ENCODE assay signal across 1 cellular context in the genomic region with DNA sequence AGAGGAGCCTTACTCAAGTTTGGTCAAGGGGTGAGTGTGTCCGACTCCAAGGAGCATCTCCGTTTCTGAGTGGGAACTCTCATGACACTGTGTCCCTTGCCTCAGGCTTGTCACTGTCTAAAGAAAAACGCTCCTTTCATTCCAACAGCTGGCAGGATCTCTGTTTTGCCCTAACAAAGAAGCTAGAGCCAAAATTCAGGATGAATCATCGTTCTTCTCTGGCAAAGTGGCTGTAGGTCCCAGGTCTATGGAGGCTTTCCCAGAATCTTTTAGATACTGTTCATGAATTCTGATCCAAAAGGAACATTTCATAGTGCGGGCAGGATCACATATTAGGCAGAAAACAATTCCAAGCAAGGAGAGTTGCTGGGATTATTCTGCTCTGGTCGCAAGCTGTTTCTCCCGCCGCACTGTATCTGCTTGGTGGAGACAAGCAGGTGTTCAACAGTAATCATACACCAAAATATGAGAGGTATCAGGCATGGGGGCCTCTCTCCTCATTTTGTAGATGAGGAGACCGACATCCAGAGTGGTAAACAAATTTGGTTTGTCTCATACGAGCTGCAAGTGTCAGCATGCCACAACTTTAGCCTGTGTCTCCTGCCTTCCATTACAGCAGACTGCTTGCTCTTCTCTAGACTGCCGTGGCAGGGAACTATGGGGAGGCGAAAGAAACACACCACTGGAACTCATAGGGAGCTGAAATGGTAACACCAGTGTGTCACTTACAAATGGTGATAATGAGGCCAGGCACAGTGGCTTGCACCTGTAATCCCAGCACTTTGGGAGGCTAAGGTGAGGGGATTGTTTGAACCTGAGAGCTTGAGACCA.
TF ChIP-seq lines count a peak whose summit lies in the region.

No MANE protein-coding gene starts in this region.

TF ChIP-seq in SK-N-SH treated with all-trans-retinoic acid at 6 μM for 48 hours, 23 proteins besides CTCF, POLR2A, EP300 and RAD21 (continued from another document):
- no peak for TF ChIP-seq CSRNP3 (CRISPR knock-in tag; IDR thresholded peaks at IDR 0.05)
- TF ChIP-seq TCF4 (CRISPR knock-in tag; IDR thresholded peaks at IDR 0.05; ENCODE audit: borderline replicate concordance) = no peak
- no peak for TF ChIP-seq PATZ1 (CRISPR knock-in tag; IDR thresholded peaks at IDR 0.05; ENCODE audit: borderline replicate concordance)
